Comparison of ENCODE assay signal across 24 cellular contexts in genomic region chr3:13542142-13542541, GRCh38.
"Had no signal": no experiment of that assay in that cellular context is flagged by ENCODE, and none has a peak within 500 bp of the region (broad histone marks: within the 10 kb centered on the region; RNA-seq: fewer than 3 reads in every experiment).

No MANE protein-coding gene starts in this region.

- H3K4me1 ChIP-seq: colonic mucosa, gastrocnemius medialis, lower lobe of right lung had no signal

- FAIRE-seq: endometrium, islet of Langerhans, keratinocyte had no signal

- DNase-seq: colonic mucosa; cortex of kidney; effector CD8-positive, alpha-beta T cell; effector memory CD8-positive, alpha-beta T cell; endodermal cell; erythroblast; esophagus squamous epithelium; foreskin melanocyte; gastrocnemius medialis; glutamatergic neuron; head of caudate nucleus; heart right ventricle; hippocampal formation; left cardiac atrium; left lung; left ventricle myocardium superior; lower lobe of right lung; mesenchymal stem cell; mucosa of descending colon had no signal

- H3K36me3 ChIP-seq: colonic mucosa, esophagus squamous epithelium, gastrocnemius medialis, heart right ventricle, left lung, lower lobe of right lung had no signal

- H3K27me3 ChIP-seq: colonic mucosa, gastrocnemius medialis had no signal

- ATAC-seq: effector memory CD8-positive, alpha-beta T cell; esophagus mucosa; gastrocnemius medialis; heart right ventricle; left cardiac atrium; left lung; left ventricle myocardium superior; lower lobe of right lung; mucosa of descending colon had no signal

- H3K4me3 ChIP-seq: colonic mucosa, esophagus squamous epithelium, gastrocnemius medialis, heart right ventricle, left lung, lower lobe of right lung, mucosa of descending colon had no signal

- H3K9me3 ChIP-seq: colonic mucosa, gastrocnemius medialis, mucosa of descending colon had no signal

- H3K27ac ChIP-seq: colonic mucosa, epithelial cell of prostate, lower lobe of right lung had no signal
